In the genomic region with DNA sequence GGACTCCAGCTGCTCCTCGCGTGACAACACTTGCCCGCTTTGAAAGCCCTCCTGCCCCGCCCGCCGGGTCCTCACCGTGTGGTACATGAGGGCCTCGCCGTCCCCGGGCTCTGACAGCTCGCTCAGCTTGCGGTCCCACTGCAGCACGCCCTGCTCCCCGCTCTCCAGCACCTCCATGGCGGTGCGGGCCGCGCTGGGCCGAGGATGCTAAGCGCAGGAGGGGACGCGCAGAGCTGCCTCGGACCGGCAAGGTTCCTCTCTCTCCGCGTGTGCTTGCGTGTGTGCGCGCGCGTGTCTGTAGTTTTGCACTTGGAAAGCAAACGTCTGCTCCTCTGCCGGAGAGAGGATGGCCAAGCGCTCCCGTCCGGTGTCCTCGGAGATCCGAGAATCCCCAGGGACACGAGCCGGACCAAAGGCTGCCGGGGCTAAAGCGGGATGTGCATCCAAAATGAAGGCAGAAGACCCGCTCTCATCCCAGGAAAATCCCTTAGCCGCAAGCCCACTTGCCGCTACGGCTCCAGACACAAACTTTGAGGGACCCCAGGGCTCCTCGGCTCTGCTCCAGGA, we compare ENCODE assay signal across 8 cellular contexts. TPM values are rescaled to one million over a fixed set of nuclear protein-coding genes. Genes with fewer than 3 reads are reported as not detected.
A peak's percentile ranks its signal among the peaks of the same experiment; 100 is the strongest.
DNase-seq lines count a peak whose midpoint lies in the region; ATAC-seq, FAIRE-seq and TF ChIP-seq lines count a peak whose summit lies in the region.

Gene CREB3L2 (minus strand): TSS at position 558 of the 567 bp plus-strand sequence. CDS start 381 bp downstream, at position 177.

- CTCF ChIA-PET in activated CD8-positive, alpha-beta memory T cell treated with anti-CD3 and anti-CD28 coated beads for 36 hours (lab: Charles Lee) = interaction anchor here (0.6 to 2.2 kb wide), 7 partner anchors 12 to 1115 kb away, joined by 3 to 11 read pairs (median 3); no protein-coding TSS in a partner anchor
- CTCF ChIA-PET in H1 (lab: Charles Lee; ENCODE audit: partially characterized antibody) = interaction anchor here (0.5 to 14.1 kb wide), 22 partner anchors 7 to 1867 kb away, joined by 3 to 167 read pairs (median 5); no protein-coding TSS in a partner anchor

- POLR2A ChIA-PET in activated CD8-positive, alpha-beta memory T cell treated with anti-CD3 and anti-CD28 coated beads for 36 hours (lab: Charles Lee) = no interaction called here
- POLR2A ChIA-PET in H1 (lab: Charles Lee; ENCODE audit: partially characterized antibody) = interaction anchor here (0.5 to 1.6 kb wide), 8 partner anchors 9 to 467 kb away, joined by 3 to 5 read pairs (median 3); partner anchors contain the start of gene TRIM24

- H3K4me3 ChIP-seq in H1 (ENCODE audit: extremely low read depth in 1 of 4, insufficient read depth in 2 of 4, low read depth in 3 of 4, low read length in 4 of 4) (peak within 1 kb of the TSS; percentile 87 to 95 (median 92)), mononuclear cell (ENCODE audit: low read length) (peak within 1 kb of the TSS; percentile 99)

- peaks cover 0 to 4% of the 10 kb centered on the region in 2 experiments for H4K20me1 ChIP-seq in H1 (replicated peaks in 1 of 2; ENCODE audit: control insufficient read depth in 1 of 2, insufficient read depth in 2 of 2, low read length in 2 of 2)

- H2AK5ac ChIP-seq in H1 (ENCODE audit: low read depth, low read length) = no peak within 1 kb of the TSS

- H2BK120ac ChIP-seq in H1 (replicated peaks; ENCODE audit: low read depth, low read length) = no peak within 1 kb of the TSS

- no peak for FAIRE-seq in H1 (lab: Jason Lieb, UNC)

- H3K79me1 ChIP-seq in H1 (ENCODE audit: low read depth, low read length) = 0 out of 2 replicates have a peak, but pooled peaks cover 2% of the 10 kb centered on the region

- peak within 1 kb of the TSS; percentile 92 for H2BK5ac ChIP-seq in H1 (ENCODE audit: low read depth, low read length)

- ATAC-seq in GM18511 (IDR thresholded peaks at IDR 0.05; ENCODE audit: unreplicated experiment) = peak; percentile 46
- peak; percentile 23 for ATAC-seq in HG02763 (IDR thresholded peaks at IDR 0.05; ENCODE audit: unreplicated experiment)

- H3K56ac ChIP-seq in H1 (replicated peaks; ENCODE audit: insufficient read length, low read depth, low read length) = no peak within 1 kb of the TSS

- H3K9ac ChIP-seq in H1 (replicated peaks in 1 of 4; ENCODE audit: extremely low read depth in 1 of 4, low read depth in 3 of 4, low read length in 3 of 4) = peak within 1 kb of the TSS; percentile 63 to 78 (median 71)

- H2BK20ac ChIP-seq in H1 (ENCODE audit: low read length) = peak within 1 kb of the TSS; percentile 28; the same call in 1 of the 2 replicates

- no peak for TF ChIP-seq CTCF in H1 (IDR thresholded peaks at IDR 0.05; ENCODE audit: control extremely low read depth in 1 of 3, insufficient read depth in 1 of 3, low read depth in 1 of 3, low read length in 3 of 3)

- H4K8ac ChIP-seq in H1 (ENCODE audit: extremely low read depth, insufficient read depth, low read length) = peak within 1 kb of the TSS; percentile 18

- H3K14ac ChIP-seq in H1 (ENCODE audit: insufficient read length) = no peak within 1 kb of the TSS

- TF ChIP-seq EP300 in H1 (IDR thresholded peaks at IDR 0.05; ENCODE audit: borderline replicate concordance in 1 of 2, low read depth in 2 of 2, low read length in 2 of 2) = no peak

- H3K27me3 ChIP-seq in H1 (replicated peaks in 1 of 4; ENCODE audit: control insufficient read depth in 3 of 4, extremely low read depth in 1 of 4, insufficient read depth in 3 of 4, low read length in 3 of 4) (no peaks in the 10 kb centered on the region), mononuclear cell (ENCODE audit: insufficient read depth, low read length) (no peaks in the 10 kb centered on the region)

- H3K4ac ChIP-seq in H1 (replicated peaks; ENCODE audit: insufficient read length, low read depth, low read length) = no peak within 1 kb of the TSS

- H3K4me1 ChIP-seq in H1 (replicated peaks in 1 of 4; ENCODE audit: control insufficient read depth in 3 of 4, insufficient read depth in 4 of 4, low read length in 3 of 4) (peaks cover 0 to 11% (median 8%) of the 10 kb centered on the region in 4 experiments; a peak in 5 of 7 replicates), mononuclear cell (ENCODE audit: insufficient read depth, low read length) (peaks cover 44% of the 10 kb centered on the region)

- peaks cover 14 to 48% of the 10 kb centered on the region in 2 experiments for H3K79me2 ChIP-seq in H1 (ENCODE audit: control insufficient read depth in 1 of 2, insufficient read depth in 2 of 2, low read length in 2 of 2)

- H4K5ac ChIP-seq in H1 (ENCODE audit: insufficient read length, low read depth, low read length) = peak within 1 kb of the TSS; percentile 80

- H3K4me2 ChIP-seq in H1 (ENCODE audit: insufficient read depth in 1 of 2, low read depth in 2 of 2, low read length in 2 of 2) = peak within 1 kb of the TSS; percentile 83 to 98

- 0 out of 4 replicates have a peak, but pooled peaks of 1 of the 2 experiments have one; percentile 1 for TF ChIP-seq RAD21 in H1 (IDR thresholded peaks at IDR 0.05 in 1 of 2, conservative IDR thresholded peaks at IDR 0.05 in 1 of 2; ENCODE audit: low read depth in 2 of 2, low read length in 2 of 2)

- TF ChIP-seq POLR2A in H1 (IDR thresholded peaks at IDR 0.05; ENCODE audit: control extremely low read depth in 1 of 2, low read depth in 2 of 2, low read length in 2 of 2) = peak in 1 of 2 experiments; percentile 66; a peak in 2 of 3 replicates

- no peak within 1 kb of the TSS for H3K23ac ChIP-seq in H1 (ENCODE audit: insufficient read length)

- H3K27ac ChIP-seq in H1 (ENCODE audit: low read depth, low read length) = peak within 1 kb of the TSS; percentile 67; the same call in 1 of the 2 replicates

- peak within 1 kb of the TSS; percentile 91 for H2AFZ ChIP-seq in H1 (ENCODE audit: low read length)

- H3K9me3 ChIP-seq in H1 (ENCODE audit: insufficient read depth in 2 of 2, low read depth in 1 of 2, low read length in 1 of 2) (no peaks in the 10 kb centered on the region), mononuclear cell (ENCODE audit: low read depth, low read length) (no peaks in the 10 kb centered on the region)

- H3K23me2 ChIP-seq in H1 (ENCODE audit: low read depth, low read length) = peaks cover 8% of the 10 kb centered on the region

- H3K18ac ChIP-seq in H1 (ENCODE audit: extremely low read depth, low read length) = peak within 1 kb of the TSS; percentile 88

- DNase-seq in NCI-H345 treated with DMSO at 0.1 percent for 48 hours (lab: John Stamatoyannopoulos, UW; ENCODE audit: unreplicated experiment) = peak; percentile 72
- DNase-seq in H1 (ENCODE audit: low read depth in 1 of 2, low spot score in 2 of 2) = peak in 1 of 2 experiments; percentile 36
- peak; percentile 43 for DNase-seq in stimulated activated CD8-positive, alpha-beta memory T cell treated with anti-CD3 and anti-CD28 coated beads, Interleukin-4, amount 100 ng/mL, for 24 hours (ENCODE audit: low read depth)
- DNase-seq in NCI-H1694 (lab: John Stamatoyannopoulos, UW) = no peak

- H2BK12ac ChIP-seq in H1 (ENCODE audit: low read depth, low read length) = no peak within 1 kb of the TSS

- 1% methylated on average over 45 of the region's 47 CpGs; no CpG with 5 or more reads in 1 of the 2 experiments for WGBS in H1 (ENCODE audit: extremely low coverage in 1 of 2, insufficient coverage in 1 of 2, insufficient read length in 1 of 2, insufficient replicate concordance in 2 of 2, low coverage in 1 of 2, low lambda C conversion rate in 2 of 2, missing lambda C conversion rate in 1 of 2), 2 experiments

- H4K91ac ChIP-seq in H1 (replicated peaks; ENCODE audit: insufficient read length, low read length) = peak within 1 kb of the TSS; percentile 78

- peak within 1 kb of the TSS; percentile 18; the same call in 1 of the 2 replicates for H2BK15ac ChIP-seq in H1 (ENCODE audit: low read length)

- no peaks in the 10 kb centered on the region for H3K36me3 ChIP-seq in H1 (ENCODE audit: control insufficient read depth in 2 of 4, insufficient read depth in 4 of 4, low read length in 3 of 4)

TF ChIP-seq in H1, 55 proteins besides CTCF, POLR2A, EP300 and RAD21 (continues in another document):
- TF ChIP-seq TAF7 (optimal IDR thresholded peaks at IDR 0.05; ENCODE audit: borderline replicate concordance, low read depth, low read length) (peak; percentile 75), CBX8 (IDR thresholded peaks at IDR 0.05; ENCODE audit: borderline replicate concordance, low read depth, low read length) (no peak), MAX (IDR thresholded peaks at IDR 0.05) (peak; percentile 84), GTF2F1 (IDR thresholded peaks at IDR 0.05; ENCODE audit: borderline replicate concordance, low read depth, low read length) (no peak), SP1 (IDR thresholded peaks at IDR 0.05; ENCODE audit: low read depth, low read length) (no peak), CHD1 (IDR thresholded peaks at IDR 0.05; ENCODE audit: low read depth, low read length) (no peak), SIX5 (IDR thresholded peaks at IDR 0.05; ENCODE audit: low read depth, low read length) (no peak)
- TF ChIP-seq, protein P1, sequence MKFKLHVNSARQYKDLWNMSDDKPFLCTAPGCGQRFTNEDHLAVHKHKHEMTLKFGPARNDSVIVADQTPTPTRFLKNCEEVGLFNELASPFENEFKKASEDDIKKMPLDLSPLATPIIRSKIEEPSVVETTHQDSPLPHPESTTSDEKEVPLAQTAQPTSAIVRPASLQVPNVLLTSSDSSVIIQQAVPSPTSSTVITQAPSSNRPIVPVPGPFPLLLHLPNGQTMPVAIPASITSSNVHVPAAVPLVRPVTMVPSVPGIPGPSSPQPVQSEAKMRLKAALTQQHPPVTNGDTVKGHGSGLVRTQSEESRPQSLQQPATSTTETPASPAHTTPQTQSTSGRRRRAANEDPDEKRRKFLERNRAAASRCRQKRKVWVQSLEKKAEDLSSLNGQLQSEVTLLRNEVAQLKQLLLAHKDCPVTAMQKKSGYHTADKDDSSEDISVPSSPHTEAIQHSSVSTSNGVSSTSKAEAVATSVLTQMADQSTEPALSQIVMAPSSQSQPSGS (IDR thresholded peaks at IDR 0.05; ENCODE audit: low read length) = no peak

RNA-seq across cellular contexts. Expression of gene CREB3L2, which starts in this region (rescaled TPM):
- 10 to 100 TPM; 23.7 to 27.2 TPM for total RNA-seq in activated CD8-positive, alpha-beta memory T cell treated with anti-CD3 and anti-CD28 coated beads for 36 hours
- 48.3 and 51.9 TPM in 2 replicates for total RNA-seq in H1 (2021; fragmentation: NEBNext Ultra II Directional; extraction: Animal tissue kit (Norgen Biotek cat#: 25700))
- polyA plus RNA-seq in H1 (2011; rRNA removed) = 14.4 and 16.5 TPM in 2 replicates
- polyA plus RNA-seq in H1 (2011; cell fraction: cytosol; rRNA removed) = 12.2 TPM
- polyA plus RNA-seq in H1 (2011; cell fraction: nucleus; rRNA removed) = 21.2 TPM
- 12.1 to 15.9 TPM (median 14.9 TPM) in 4 replicates for polyA plus RNA-seq in H1 (2012, experiment 1 of 2)
- 2.5 TPM for polyA plus RNA-seq in H1 (2012, experiment 2 of 2)
- polyA plus RNA-seq in H1 (2013, experiment 1 of 2) = 22.8 TPM
- 25.6 TPM for polyA plus RNA-seq in H1 (2013, experiment 2 of 2)
- polyA minus RNA-seq in H1 (2011; rRNA and poly(A)+ RNA removed) = 33.3 and 34.7 TPM in 2 replicates
- polyA minus RNA-seq in H1 (2011; cell fraction: cytosol; rRNA and poly(A)+ RNA removed) = 19.2 TPM
- 74.4 TPM for polyA minus RNA-seq in H1 (2011; cell fraction: nucleus; rRNA and poly(A)+ RNA removed)
- 6.2 TPM for total RNA-seq in mononuclear cell
